Comparison of ENCODE assay signal across 2 cellular contexts in genomic region chr4:26297219-26297618, GRCh38.
TF ChIP-seq lines count a peak whose summit lies in the region.

No MANE protein-coding gene starts in this region.

TF ChIP-seq in GM23338, 12 proteins besides CTCF, POLR2A, EP300 and RAD21 (continued from another document):
- TF ChIP-seq, protein P1, sequence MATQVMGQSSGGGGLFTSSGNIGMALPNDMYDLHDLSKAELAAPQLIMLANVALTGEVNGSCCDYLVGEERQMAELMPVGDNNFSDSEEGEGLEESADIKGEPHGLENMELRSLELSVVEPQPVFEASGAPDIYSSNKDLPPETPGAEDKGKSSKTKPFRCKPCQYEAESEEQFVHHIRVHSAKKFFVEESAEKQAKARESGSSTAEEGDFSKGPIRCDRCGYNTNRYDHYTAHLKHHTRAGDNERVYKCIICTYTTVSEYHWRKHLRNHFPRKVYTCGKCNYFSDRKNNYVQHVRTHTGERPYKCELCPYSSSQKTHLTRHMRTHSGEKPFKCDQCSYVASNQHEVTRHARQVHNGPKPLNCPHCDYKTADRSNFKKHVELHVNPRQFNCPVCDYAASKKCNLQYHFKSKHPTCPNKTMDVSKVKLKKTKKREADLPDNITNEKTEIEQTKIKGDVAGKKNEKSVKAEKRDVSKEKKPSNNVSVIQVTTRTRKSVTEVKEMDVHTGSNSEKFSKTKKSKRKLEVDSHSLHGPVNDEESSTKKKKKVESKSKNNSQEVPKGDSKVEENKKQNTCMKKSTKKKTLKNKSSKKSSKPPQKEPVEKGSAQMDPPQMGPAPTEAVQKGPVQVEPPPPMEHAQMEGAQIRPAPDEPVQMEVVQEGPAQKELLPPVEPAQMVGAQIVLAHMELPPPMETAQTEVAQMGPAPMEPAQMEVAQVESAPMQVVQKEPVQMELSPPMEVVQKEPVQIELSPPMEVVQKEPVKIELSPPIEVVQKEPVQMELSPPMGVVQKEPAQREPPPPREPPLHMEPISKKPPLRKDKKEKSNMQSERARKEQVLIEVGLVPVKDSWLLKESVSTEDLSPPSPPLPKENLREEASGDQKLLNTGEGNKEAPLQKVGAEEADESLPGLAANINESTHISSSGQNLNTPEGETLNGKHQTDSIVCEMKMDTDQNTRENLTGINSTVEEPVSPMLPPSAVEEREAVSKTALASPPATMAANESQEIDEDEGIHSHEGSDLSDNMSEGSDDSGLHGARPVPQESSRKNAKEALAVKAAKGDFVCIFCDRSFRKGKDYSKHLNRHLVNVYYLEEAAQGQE (IDR thresholded peaks at IDR 0.05; ENCODE audit: unreplicated experiment), result no peak
- TF ChIP-seq EZH2 (IDR thresholded peaks at IDR 0.05; ENCODE audit: low read depth, unreplicated experiment), result no peak
- TF ChIP-seq, protein P2, sequence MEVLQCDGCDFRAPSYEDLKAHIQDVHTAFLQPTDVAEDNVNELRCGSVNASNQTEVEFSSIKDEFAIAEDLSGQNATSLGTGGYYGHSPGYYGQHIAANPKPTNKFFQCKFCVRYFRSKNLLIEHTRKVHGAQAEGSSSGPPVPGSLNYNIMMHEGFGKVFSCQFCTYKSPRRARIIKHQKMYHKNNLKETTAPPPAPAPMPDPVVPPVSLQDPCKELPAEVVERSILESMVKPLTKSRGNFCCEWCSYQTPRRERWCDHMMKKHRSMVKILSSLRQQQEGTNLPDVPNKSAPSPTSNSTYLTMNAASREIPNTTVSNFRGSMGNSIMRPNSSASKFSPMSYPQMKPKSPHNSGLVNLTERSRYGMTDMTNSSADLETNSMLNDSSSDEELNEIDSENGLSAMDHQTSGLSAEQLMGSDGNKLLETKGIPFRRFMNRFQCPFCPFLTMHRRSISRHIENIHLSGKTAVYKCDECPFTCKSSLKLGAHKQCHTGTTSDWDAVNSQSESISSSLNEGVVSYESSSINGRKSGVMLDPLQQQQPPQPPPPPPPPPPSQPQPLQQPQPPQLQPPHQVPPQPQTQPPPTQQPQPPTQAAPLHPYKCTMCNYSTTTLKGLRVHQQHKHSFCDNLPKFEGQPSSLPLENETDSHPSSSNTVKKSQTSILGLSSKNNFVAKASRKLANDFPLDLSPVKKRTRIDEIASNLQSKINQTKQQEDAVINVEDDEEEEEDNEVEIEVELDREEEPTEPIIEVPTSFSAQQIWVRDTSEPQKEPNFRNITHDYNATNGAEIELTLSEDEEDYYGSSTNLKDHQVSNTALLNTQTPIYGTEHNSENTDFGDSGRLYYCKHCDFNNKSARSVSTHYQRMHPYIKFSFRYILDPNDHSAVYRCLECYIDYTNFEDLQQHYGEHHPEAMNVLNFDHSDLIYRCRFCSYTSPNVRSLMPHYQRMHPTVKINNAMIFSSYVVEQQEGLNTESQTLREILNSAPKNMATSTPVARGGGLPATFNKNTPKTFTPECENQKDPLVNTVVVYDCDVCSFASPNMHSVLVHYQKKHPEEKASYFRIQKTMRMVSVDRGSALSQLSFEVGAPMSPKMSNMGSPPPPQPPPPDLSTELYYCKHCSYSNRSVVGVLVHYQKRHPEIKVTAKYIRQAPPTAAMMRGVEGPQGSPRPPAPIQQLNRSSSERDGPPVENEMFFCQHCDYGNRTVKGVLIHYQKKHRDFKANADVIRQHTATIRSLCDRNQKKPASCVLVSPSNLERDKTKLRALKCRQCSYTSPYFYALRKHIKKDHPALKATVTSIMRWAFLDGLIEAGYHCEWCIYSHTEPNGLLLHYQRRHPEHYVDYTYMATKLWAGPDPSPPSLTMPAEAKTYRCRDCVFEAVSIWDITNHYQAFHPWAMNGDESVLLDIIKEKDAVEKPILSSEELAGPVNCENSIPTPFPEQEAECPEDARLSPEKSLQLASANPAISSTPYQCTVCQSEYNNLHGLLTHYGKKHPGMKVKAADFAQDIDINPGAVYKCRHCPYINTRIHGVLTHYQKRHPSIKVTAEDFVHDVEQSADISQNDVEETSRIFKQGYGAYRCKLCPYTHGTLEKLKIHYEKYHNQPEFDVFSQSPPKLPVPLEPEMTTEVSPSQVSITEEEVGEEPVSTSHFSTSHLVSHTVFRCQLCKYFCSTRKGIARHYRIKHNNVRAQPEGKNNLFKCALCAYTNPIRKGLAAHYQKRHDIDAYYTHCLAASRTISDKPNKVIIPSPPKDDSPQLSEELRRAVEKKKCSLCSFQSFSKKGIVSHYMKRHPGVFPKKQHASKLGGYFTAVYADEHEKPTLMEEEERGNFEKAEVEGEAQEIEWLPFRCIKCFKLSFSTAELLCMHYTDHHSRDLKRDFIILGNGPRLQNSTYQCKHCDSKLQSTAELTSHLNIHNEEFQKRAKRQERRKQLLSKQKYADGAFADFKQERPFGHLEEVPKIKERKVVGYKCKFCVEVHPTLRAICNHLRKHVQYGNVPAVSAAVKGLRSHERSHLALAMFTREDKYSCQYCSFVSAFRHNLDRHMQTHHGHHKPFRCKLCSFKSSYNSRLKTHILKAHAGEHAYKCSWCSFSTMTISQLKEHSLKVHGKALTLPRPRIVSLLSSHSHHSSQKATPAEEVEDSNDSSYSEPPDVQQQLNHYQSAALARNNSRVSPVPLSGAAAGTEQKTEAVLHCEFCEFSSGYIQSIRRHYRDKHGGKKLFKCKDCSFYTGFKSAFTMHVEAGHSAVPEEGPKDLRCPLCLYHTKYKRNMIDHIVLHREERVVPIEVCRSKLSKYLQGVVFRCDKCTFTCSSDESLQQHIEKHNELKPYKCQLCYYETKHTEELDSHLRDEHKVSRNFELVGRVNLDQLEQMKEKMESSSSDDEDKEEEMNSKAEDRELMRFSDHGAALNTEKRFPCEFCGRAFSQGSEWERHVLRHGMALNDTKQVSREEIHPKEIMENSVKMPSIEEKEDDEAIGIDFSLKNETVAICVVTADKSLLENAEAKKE (CRISPR knock-in tag; IDR thresholded peaks at IDR 0.05), result no peak
- TF ChIP-seq STAT1 (IDR thresholded peaks at IDR 0.05; ENCODE audit: unreplicated experiment), result no peak
- no peak for TF ChIP-seq ZNF114 (CRISPR knock-in tag; IDR thresholded peaks at IDR 0.05)
- no peak for TF ChIP-seq ZNF331 (CRISPR knock-in tag; IDR thresholded peaks at IDR 0.05; ENCODE audit: low read depth)

TF ChIP-seq in WTC11, 78 proteins besides CTCF, POLR2A, EP300 and RAD21 (continued from another document):
- no peak for TF ChIP-seq GRHL2 (CRISPR knock-in tag; IDR thresholded peaks at IDR 0.05; ENCODE audit: insufficient replicate concordance, severe bottlenecking)
- TF ChIP-seq, protein P3, sequence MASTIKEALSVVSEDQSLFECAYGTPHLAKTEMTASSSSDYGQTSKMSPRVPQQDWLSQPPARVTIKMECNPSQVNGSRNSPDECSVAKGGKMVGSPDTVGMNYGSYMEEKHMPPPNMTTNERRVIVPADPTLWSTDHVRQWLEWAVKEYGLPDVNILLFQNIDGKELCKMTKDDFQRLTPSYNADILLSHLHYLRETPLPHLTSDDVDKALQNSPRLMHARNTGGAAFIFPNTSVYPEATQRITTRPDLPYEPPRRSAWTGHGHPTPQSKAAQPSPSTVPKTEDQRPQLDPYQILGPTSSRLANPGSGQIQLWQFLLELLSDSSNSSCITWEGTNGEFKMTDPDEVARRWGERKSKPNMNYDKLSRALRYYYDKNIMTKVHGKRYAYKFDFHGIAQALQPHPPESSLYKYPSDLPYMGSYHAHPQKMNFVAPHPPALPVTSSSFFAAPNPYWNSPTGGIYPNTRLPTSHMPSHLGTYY (CRISPR knock-in tag; IDR thresholded peaks at IDR 0.05), result no peak
- TF ChIP-seq NFYB (CRISPR knock-in tag; conservative IDR thresholded peaks at IDR 0.05; ENCODE audit: low read depth), result no peak
- no peak for TF ChIP-seq GABPB1 (CRISPR knock-in tag; IDR thresholded peaks at IDR 0.05)
- TF ChIP-seq TEAD1 (CRISPR knock-in tag; IDR thresholded peaks at IDR 0.05), result no peak
- no peak for TF ChIP-seq ESRRA (CRISPR knock-in tag; IDR thresholded peaks at IDR 0.05; ENCODE audit: borderline replicate concordance)
- TF ChIP-seq TP53 (CRISPR knock-in tag; IDR thresholded peaks at IDR 0.05), result no peak
- no peak for TF ChIP-seq CREM (CRISPR knock-in tag; IDR thresholded peaks at IDR 0.05)
- no peak for TF ChIP-seq ZNF532 (CRISPR knock-in tag; IDR thresholded peaks at IDR 0.05; ENCODE audit: borderline replicate concordance)
- TF ChIP-seq USF1 (CRISPR knock-in tag; IDR thresholded peaks at IDR 0.05), result no peak
- TF ChIP-seq ZNF138 (CRISPR knock-in tag; conservative IDR thresholded peaks at IDR 0.05), result no peak
- no peak for TF ChIP-seq ATF1 (CRISPR knock-in tag; IDR thresholded peaks at IDR 0.05)
- TF ChIP-seq GTF2I (CRISPR knock-in tag; conservative IDR thresholded peaks at IDR 0.05), result no peak
TF ChIP-seq in WTC11: peak in this region for 0.
